11 cellular contexts compared by ENCODE assay signal in genomic region chr1:10529772-10530171, GRCh38. TPM values are rescaled to one million over a fixed set of nuclear protein-coding genes. Genes with fewer than 3 reads are reported as not detected.
DNase-seq lines count a peak whose midpoint lies in the region; ATAC-seq and TF ChIP-seq lines count a peak whose summit lies in the region.
"Had no signal": no experiment of that assay in that cellular context is flagged by ENCODE, and none has a peak within 500 bp of the region (broad histone marks: within the 10 kb centered on the region; RNA-seq: fewer than 3 reads in every experiment).

No MANE protein-coding gene starts in this region.

- in situ Hi-C loops in mammary epithelial cell (cut with MboI; ENCODE audit: low sequenced_read_pairs in 2 of 2) = no loop called here

- H3K9ac ChIP-seq in HUES6 (ENCODE audit: low read length) (peak overlapping the region; percentile 51), mammary epithelial cell (ENCODE audit: insufficient read depth, low read length) (peak overlapping the region; percentile 33)

- no peaks in the 10 kb centered on the region for H3K36me3 ChIP-seq in HUES6 (ENCODE audit: control insufficient read depth, insufficient read depth, low read length)
- no peaks in the 10 kb centered on the region for H3K36me3 ChIP-seq in mammary epithelial cell (ENCODE audit: insufficient read depth, low read length)
- H3K36me3 ChIP-seq in stomach = no peaks in the 10 kb centered on the region
- H3K36me3 ChIP-seq: gastroesophageal sphincter had no signal

- H3K27me3 ChIP-seq in HUES6 (ENCODE audit: control insufficient read depth, insufficient read depth, low read length) (no peaks in the 10 kb centered on the region), mammary epithelial cell (ENCODE audit: insufficient read depth, low read length) (no peaks in the 10 kb centered on the region), stomach (no peaks in the 10 kb centered on the region)
- H3K27me3 ChIP-seq: gastroesophageal sphincter had no signal

- ATAC-seq in Right ventricle myocardium inferior = no peak
- ATAC-seq: gastroesophageal sphincter had no signal

- H3K4me3 ChIP-seq in HUES6 (ENCODE audit: low read depth, low read length) (peak overlapping the region; percentile 45), mammary epithelial cell (replicated peaks in 1 of 3; ENCODE audit: insufficient read depth in 1 of 3, low read depth in 2 of 3, low read length in 3 of 3) (no peak overlapping the region), stomach (no peak overlapping the region)
- H3K4me3 ChIP-seq: gastroesophageal sphincter, skin epidermis had no signal

- no TSS peak for BruUV-seq in mammary epithelial cell (replicated peaks; lab: Mats Ljungman, UMichigan)

- peaks cover 51% of the 10 kb centered on the region for H3K79me2 ChIP-seq in mammary epithelial cell (ENCODE audit: insufficient read depth, low read length)

- TF ChIP-seq POLR2A in stomach (IDR thresholded peaks at IDR 0.05) = no peak

- no peak for TF ChIP-seq EP300 in stomach (IDR thresholded peaks at IDR 0.05)

- H3K27ac ChIP-seq in HUES6 (ENCODE audit: low read depth, low read length) (peak overlapping the region; percentile 24; the same call in 1 of the 2 replicates), mammary epithelial cell (ENCODE audit: insufficient read depth, low read depth, low read length) (peak overlapping the region; percentile 55), stomach (peak overlapping the region in 3 of 5 donors; percentile 57 to 73 (median 69))
- H3K27ac ChIP-seq: skin epidermis had no signal

- H3K9me3 ChIP-seq in HUES6 (ENCODE audit: control insufficient read depth, insufficient read depth, low read depth, low read length) (no peaks in the 10 kb centered on the region), mammary epithelial cell (replicated peaks; ENCODE audit: insufficient read depth, low read length) (no peaks in the 10 kb centered on the region), stomach (no peaks in the 10 kb centered on the region)
- H3K9me3 ChIP-seq: gastroesophageal sphincter had no signal

- dilution Hi-C loops in mammary epithelial cell (cut with HindIII; ENCODE audit: low sequenced_read_pairs) = loop anchor here (5.0 kb wide), 2 partner anchors 37 to 43 kb away; no protein-coding TSS in a partner anchor

- intact Hi-C loops in mammary epithelial cell (cut with micrococcal nuclease) (loop anchor here (1.0 to 2.0 kb wide), 6 partner anchors 69 to 371 kb away; partner anchors contain the start of gene CASZ1), stomach (cut with DNase I; ENCODE audit: low total_unique reads) (no loop called here), Right ventricle myocardium inferior (cut with DNase I) (loop anchor here (5.0 to 10.0 kb wide), 2 partner anchors 115 to 268 kb away; partner anchors contain the start of gene CASZ1)

- CTCF ChIA-PET in mammary epithelial cell (lab: Charles Lee; ENCODE audit: low non-redundant PET) = interaction anchor here (0.5 to 0.7 kb wide), 4 partner anchors 20 to 617 kb away, joined by 3 to 6 read pairs (median 4); no protein-coding TSS in a partner anchor

- 32% methylated on average over 3 of the region's 3 CpGs for WGBS in mammary epithelial cell (ENCODE audit: low coverage, missing lambda C conversion rate)
- 31 to 49% (median 33%) methylated on average over 3 of the region's 3 CpGs for WGBS in stomach, 5 donors

- H2AFZ ChIP-seq in mammary epithelial cell (ENCODE audit: low read depth, low read length) = no peak overlapping the region

- H3K4me1 ChIP-seq in HUES6 (ENCODE audit: control insufficient read depth, insufficient read depth, low read length) (peaks cover 51% of the 10 kb centered on the region), mammary epithelial cell (ENCODE audit: insufficient read depth, low read length) (peaks cover 46% of the 10 kb centered on the region), stomach (peaks cover 29 to 41% (median 35%) of the 10 kb centered on the region in 4 donors)

- H4K20me1 ChIP-seq in mammary epithelial cell (ENCODE audit: insufficient read depth, low read length) = no peaks in the 10 kb centered on the region

- TF ChIP-seq CTCF in mammary epithelial cell (conservative IDR thresholded peaks at IDR 0.05 in 1 of 2, IDR thresholded peaks at IDR 0.05 in 1 of 2; ENCODE audit: extremely low read depth in 1 of 2, insufficient read depth in 1 of 2, low read depth in 1 of 2, low read length in 2 of 2) = no peak
- no peak for TF ChIP-seq CTCF in stomach (IDR thresholded peaks at IDR 0.05)

- peak overlapping the region; percentile 75 for H3K4me2 ChIP-seq in mammary epithelial cell (ENCODE audit: insufficient read depth, low read depth, low read length)

- DNase-seq in mammary epithelial cell (no peak), iPS-NIHi11 (ENCODE audit: low spot score) (peak; percentile 68), stomach (no peak), Right ventricle myocardium inferior (ENCODE audit: missing footprints) (no peak), SIG-M5 treated with dmso at 0.1 percent for 504 hours (lab: John Stamatoyannopoulos, UW; ENCODE audit: unreplicated experiment) (no peak)
- no peak for DNase-seq in activated effector memory CD4-positive, alpha-beta T cell treated with Interleukin-2 at 50 U/mL for 16 hours
- DNase-seq: DMS 273 treated with DMSO at 0.1 percent for 48 hours; stimulated activated CD4-positive, alpha-beta T cell treated with anti-CD3 and anti-CD28 coated beads, Interleukin-4, amount 100 ng/mL, for 4 hours had no signal

RNA-seq across cellular contexts. Expression of gene PEX14, which starts 55.0 kb away (rescaled TPM):
- total RNA-seq in mammary epithelial cell (10 to 100 TPM; 21.0 to 28.0 TPM), stomach (10 to 100 TPM; 12.5 to 26.3 (median 14.7) TPM), Right ventricle myocardium inferior (17.8 TPM)
- polyA plus RNA-seq in mammary epithelial cell (17.0 TPM), stomach (10 to 100 TPM in 1 of 3 donors, 1 to 10 TPM in 2; 8.2 to 11.2 (median 9.3) TPM)
- 5.2 TPM for polyA minus RNA-seq in mammary epithelial cell

RNA-seq across cellular contexts. Expression of gene DFFA, which starts 57.4 kb away (rescaled TPM):
- total RNA-seq in mammary epithelial cell = 10 to 100 TPM; 49.8 to 71.8 TPM
- 60.8 TPM for polyA plus RNA-seq in mammary epithelial cell
- polyA minus RNA-seq in mammary epithelial cell = 42.6 TPM
- total RNA-seq in stomach = 10 to 100 TPM; 10.7 to 22.2 (median 13.0) TPM
- polyA plus RNA-seq in stomach = 10 to 100 TPM; 12.7 to 16.6 (median 13.0) TPM
- 24.0 TPM for total RNA-seq in Right ventricle myocardium inferior
